ENCODE assay signal across 20 cellular contexts in genomic region chr2:105509271-105510086, GRCh38.
"Had no signal": no experiment of that assay in that cellular context is flagged by ENCODE, and none has a peak within 500 bp of the region (broad histone marks: within the 10 kb centered on the region; RNA-seq: fewer than 3 reads in every experiment).

No MANE protein-coding gene starts in this region.

- H3K4me1 Mint-ChIP-seq: central memory CD8-positive, alpha-beta T cell had no signal

- H3K27me3 ChIP-seq: gastroesophageal sphincter, tibial artery had no signal

- H3K36me3 Mint-ChIP-seq: activated naive CD4-positive, alpha-beta T cell treated with anti-CD3 and anti-CD28 coated beads, Interleukin-2, amount 50 U/mL, for 72 hours; brain had no signal

- H3K36me3 ChIP-seq: gastroesophageal sphincter, tibial artery, WERI-Rb-1 had no signal

- H3K9me3 ChIP-seq: gastroesophageal sphincter, tibial artery had no signal

- H3K27ac ChIP-seq: dorsolateral prefrontal cortex, tibial artery, WERI-Rb-1 had no signal

- DNase-seq: activated CD4-positive, CD25-positive, alpha-beta regulatory T cell treated with anti-CD3 and anti-CD28 coated beads, Interleukin-2, amount 50 U/mL, for 72 hours; activated T-cell treated with anti-CD3 and anti-CD28 coated beads, Interleukin-2, amount 50 U/mL, for 1 hour; aorta; dorsolateral prefrontal cortex; effector memory CD8-positive, alpha-beta T cell; head of caudate nucleus; midbrain; nephron progenitor cell; occipital lobe; retina; stimulated activated CD4-positive, alpha-beta T cell treated with anti-CD3 and anti-CD28 coated beads, Interleukin-4, amount 100 ng/mL, for 24 hours; T-helper 1 cell; tibial artery; WERI-Rb-1 had no signal

- H3K4me3 Mint-ChIP-seq: brain; central memory CD8-positive, alpha-beta T cell; effector memory CD8-positive, alpha-beta T cell; nephron progenitor cell; stimulated activated naive CD8-positive, alpha-beta T cell treated with anti-CD3 and anti-CD28 coated beads, Interleukin-15, Interleukin-2, amounts not matched to agents 100 ng/mL and 50 ng/mL, for 24 hours had no signal

- H3K4me1 ChIP-seq: tibial artery had no signal

- H3K9me3 Mint-ChIP-seq: activated naive CD4-positive, alpha-beta T cell treated with anti-CD3 and anti-CD28 coated beads, Interleukin-2, amount 50 U/mL, for 72 hours; central memory CD8-positive, alpha-beta T cell; effector memory CD8-positive, alpha-beta T cell; nephron progenitor cell had no signal

- H3K4me3 ChIP-seq: dorsolateral prefrontal cortex, gastroesophageal sphincter, tibial artery had no signal

- H3K27ac Mint-ChIP-seq: activated naive CD4-positive, alpha-beta T cell treated with anti-CD3 and anti-CD28 coated beads, Interleukin-2, amount 50 U/mL, for 72 hours; brain; effector memory CD8-positive, alpha-beta T cell; nephron progenitor cell; stimulated activated naive CD8-positive, alpha-beta T cell treated with anti-CD3 and anti-CD28 coated beads, Interleukin-15, Interleukin-2, amounts not matched to agents 100 ng/mL and 50 ng/mL, for 24 hours had no signal

- ATAC-seq: activated naive CD4-positive, alpha-beta T cell treated with anti-CD3 and anti-CD28 coated beads, Interleukin-2, amount 50 U/mL, for 72 hours; effector memory CD8-positive, alpha-beta T cell; esophagus mucosa; gastroesophageal sphincter had no signal
